Comparison of ENCODE assay signal across 9 cellular contexts in the genomic region with DNA sequence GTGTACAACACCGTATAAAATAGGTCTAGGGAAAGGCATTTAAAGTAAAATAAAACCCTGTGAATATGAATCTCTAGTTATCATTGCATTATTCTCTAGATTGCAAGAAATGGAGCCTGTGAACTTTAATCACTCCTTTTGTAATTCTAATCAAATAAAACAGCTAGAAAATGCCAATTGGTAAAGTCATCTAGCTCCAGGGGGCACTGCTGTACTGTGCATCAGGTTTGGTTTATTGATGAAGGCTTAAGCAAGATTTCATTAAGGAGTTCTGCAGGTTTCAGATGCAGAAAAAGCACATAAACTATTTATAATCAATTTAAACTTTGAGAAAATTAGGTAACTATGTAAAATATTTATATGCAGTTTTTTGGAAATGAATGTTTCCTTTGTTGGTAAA.
A peak's percentile ranks its signal among the peaks of the same experiment; 100 is the strongest.
DNase-seq lines count a peak whose midpoint lies in the region; ATAC-seq and TF ChIP-seq lines count a peak whose summit lies in the region.
"Had no signal": no experiment of that assay in that cellular context is flagged by ENCODE, and none has a peak within 500 bp of the region (broad histone marks: within the 10 kb centered on the region; RNA-seq: fewer than 3 reads in every experiment).

No MANE protein-coding gene starts in this region.

- CTCF ChIA-PET in A673 (lab: Charles Lee) = interaction anchor here (1.0 kb wide), 1 partner anchor 50 kb away, joined by 8 read pairs; no protein-coding TSS in a partner anchor
- CTCF ChIA-PET in PC-3 (lab: Charles Lee) = interaction anchor here (0.6 to 1.3 kb wide), 3 partner anchors 50 to 268 kb away, joined by 3 to 10 read pairs (median 5); no protein-coding TSS in a partner anchor

- H3K23me2 ChIP-seq in H9 (ENCODE audit: insufficient read length, low read depth, low read length, poor library complexity, severe bottlenecking) = no peaks in the 10 kb centered on the region

- intact Hi-C loops in A673 (cut with micrococcal nuclease; ENCODE audit: unreplicated experiment) = loop anchor here (5.0 kb wide), 1 partner anchor 52 kb away; no protein-coding TSS in a partner anchor
- intact Hi-C loops in PC-3 (cut with micrococcal nuclease) = loop anchor here (1.0 to 2.0 kb wide), 3 partner anchors 51 to 452 kb away; no protein-coding TSS in a partner anchor

- no peak overlapping the region for H2AK5ac ChIP-seq in H9 (ENCODE audit: insufficient read length, low read length)

- peaks cover 18 to 20% of the 10 kb centered on the region in 2 experiments; a peak in 4 of 5 replicates for H3K9me3 Mint-ChIP-seq in H9

- H4K5ac ChIP-seq in H9 (ENCODE audit: insufficient read length, low read depth, low read length) = no peak overlapping the region

- peaks cover 5% of the 10 kb centered on the region for H3K27me3 ChIP-seq in A673 (replicated peaks; ENCODE audit: insufficient read depth, low read depth, low read length, poor library complexity)
- no peaks in the 10 kb centered on the region for H3K27me3 ChIP-seq in H9 (ENCODE audit: insufficient read depth, low read length)
- no peaks in the 10 kb centered on the region for H3K27me3 ChIP-seq in PC-3 (ENCODE audit: low read length)
- no peaks in the 10 kb centered on the region for H3K27me3 ChIP-seq in gastroesophageal sphincter

- no peaks in the 10 kb centered on the region for H3K27me3 Mint-ChIP-seq in H9 (ENCODE audit: low read depth)

- no peak overlapping the region for H3T11ph ChIP-seq in H9 (ENCODE audit: low read length)

- no peak overlapping the region for H3K23ac ChIP-seq in H9 (ENCODE audit: insufficient read length, low read depth, low read length)

- H3K4me2 ChIP-seq in H9 (ENCODE audit: insufficient read depth, insufficient read length, low read length) (no peak overlapping the region), PC-3 (ENCODE audit: low read length) (no peak overlapping the region)

- no peak overlapping the region for H3K56ac ChIP-seq in H9 (ENCODE audit: insufficient read length, low read depth, low read length)

- no peak overlapping the region for H2BK5ac ChIP-seq in H9 (ENCODE audit: insufficient read length, low read length)

- H3K79me2 ChIP-seq in H9 (ENCODE audit: insufficient read depth, low read length) (no peaks in the 10 kb centered on the region), PC-3 (ENCODE audit: low read length) (no peaks in the 10 kb centered on the region)

- no peak overlapping the region for H2BK12ac ChIP-seq in H9 (ENCODE audit: insufficient read length, low read depth, low read length)

- TF ChIP-seq EP300 in gastroesophageal sphincter (IDR thresholded peaks at IDR 0.05) = no peak

- H2BK20ac ChIP-seq in H9 (ENCODE audit: low read depth, low read length, poor library complexity, severe bottlenecking) = no peak overlapping the region

- H3K18ac ChIP-seq in H9 (ENCODE audit: insufficient read length, low read depth, low read length) = no peak overlapping the region

- H3K79me1 ChIP-seq in H9 (ENCODE audit: insufficient read depth, low read depth, low read length, poor library complexity, severe bottlenecking) = no peaks in the 10 kb centered on the region

- no peak overlapping the region for H3K27ac Mint-ChIP-seq in H9

- no peak overlapping the region for H3K14ac ChIP-seq in H9 (ENCODE audit: insufficient read depth, low read length)

- H4K8ac ChIP-seq in H9 (replicated peaks; ENCODE audit: insufficient read length, low read depth, low read length) = no peak overlapping the region

- no peaks in the 10 kb centered on the region for H3K9me2 ChIP-seq in PC-3 (replicated peaks; ENCODE audit: low read length)

- TF ChIP-seq CTCF in A673 (conservative IDR thresholded peaks at IDR 0.05; ENCODE audit: low read depth, low read length) (peak; percentile 53), H9 (conservative IDR thresholded peaks at IDR 0.05) (peak; percentile 49; the same call in 2 of the 3 replicates), PC-3 (conservative IDR thresholded peaks at IDR 0.05; ENCODE audit: low read depth, low read length) (peak; percentile 76), gastroesophageal sphincter (IDR thresholded peaks at IDR 0.05) (peak in 3 of 4 experiments; percentile 11 to 52 (median 40))

- H3K36me3 Mint-ChIP-seq in H9 (ENCODE audit: insufficient read depth in 1 of 3, low read depth in 3 of 3) = peaks cover 0 to 21% (median 3%) of the 10 kb centered on the region in 3 experiments; a peak in 6 of 7 replicates

- H2BK15ac ChIP-seq in H9 (ENCODE audit: low read depth, low read length) = no peak overlapping the region

- no peaks in the 10 kb centered on the region for H3K9me3 ChIP-seq in A673 (ENCODE audit: low read depth, low read length, poor library complexity, severe bottlenecking)
- H3K9me3 ChIP-seq in H9 (ENCODE audit: control insufficient read depth, low read depth, low read length) = no peaks in the 10 kb centered on the region
- H3K9me3 ChIP-seq in PC-3 (ENCODE audit: low read length) = no peaks in the 10 kb centered on the region
- H3K9me3 ChIP-seq in gastroesophageal sphincter = no peaks in the 10 kb centered on the region

- H2BK120ac ChIP-seq in H9 (ENCODE audit: low read depth, low read length, poor library complexity, severe bottlenecking) = no peak overlapping the region

- H3K4me1 Mint-ChIP-seq in H9 = peaks cover 5% of the 10 kb centered on the region in 2 experiments; a peak in 2 of 4 replicates

- DNase-seq in A673 (ENCODE audit: low spot score) (peak; percentile 36), H9 (no peak), PC-3 (peak; percentile 71), activated gamma-delta T cell (lab: John Stamatoyannopoulos, UW) (no peak), CD1c-positive myeloid dendritic cell (ENCODE audit: extremely low spot score) (no peak)

- no peak overlapping the region for H4K91ac ChIP-seq in H9 (ENCODE audit: insufficient read length, low read depth, low read length)

- no peaks in the 10 kb centered on the region for H4K20me1 ChIP-seq in H9 (ENCODE audit: control insufficient read depth, insufficient read depth, insufficient read length)
- H4K20me1 ChIP-seq in PC-3 (ENCODE audit: low read length) = no peaks in the 10 kb centered on the region

- H3K27ac ChIP-seq in A673 (ENCODE audit: low read depth, low read length, poor library complexity, severe bottlenecking) (no peak overlapping the region), H9 (ENCODE audit: insufficient read length, low read depth, low read length) (no peak overlapping the region), PC-3 (ENCODE audit: low read length) (no peak overlapping the region), gastroesophageal sphincter (no peak overlapping the region)
- H3K27ac ChIP-seq: skin epidermis had no signal

- POLR2A ChIA-PET in A673 (lab: Charles Lee; ENCODE audit: low non-redundant PET) (no interaction called here), PC-3 (lab: Charles Lee; ENCODE audit: unreplicated experiment) (no interaction called here)

- no peak overlapping the region for H3K4ac ChIP-seq in H9 (ENCODE audit: low read depth, low read length)

- H2AFZ ChIP-seq in H9 (ENCODE audit: low read length) (no peak overlapping the region), PC-3 (ENCODE audit: low read length) (no peak overlapping the region)

- ATAC-seq in PC-3 (peak; percentile 43; the same call in 1 of the 2 replicates), gastroesophageal sphincter (no peak), HG02938 (IDR thresholded peaks at IDR 0.05; ENCODE audit: unreplicated experiment) (no peak), HG03139 (IDR thresholded peaks at IDR 0.05; ENCODE audit: unreplicated experiment) (no peak)

- no peaks in the 10 kb centered on the region for H3K4me1 ChIP-seq in A673 (ENCODE audit: insufficient read depth, low read length, poor library complexity, severe bottlenecking)
- no peaks in the 10 kb centered on the region for H3K4me1 ChIP-seq in H9 (ENCODE audit: insufficient read depth, low read length)
- peaks cover 4% of the 10 kb centered on the region; the same call in 1 of the 2 replicates for H3K4me1 ChIP-seq in PC-3 (ENCODE audit: insufficient read depth, low read length)
- no peaks in the 10 kb centered on the region for H3K4me1 ChIP-seq in gastroesophageal sphincter

- TF ChIP-seq POLR2A in gastroesophageal sphincter (IDR thresholded peaks at IDR 0.05) = no peak

- no peak overlapping the region for H3K9ac ChIP-seq in H9 (ENCODE audit: extremely low read depth, insufficient read length, low read length)
- no peak overlapping the region for H3K9ac ChIP-seq in PC-3 (ENCODE audit: low read length)

- no peak overlapping the region for H3K4me3 Mint-ChIP-seq in H9

- H3K36me3 ChIP-seq in A673 (ENCODE audit: insufficient read depth, low read length, poor library complexity, severe bottlenecking) (no peaks in the 10 kb centered on the region), PC-3 (ENCODE audit: low read depth, low read length) (no peaks in the 10 kb centered on the region), gastroesophageal sphincter (no peaks in the 10 kb centered on the region)

- no peaks in the 10 kb centered on the region for H3F3A ChIP-seq in PC-3 (ENCODE audit: low read length, unreplicated experiment)

- no CpG with 5 or more reads among the region's 1 CpG for WGBS in H9 (ENCODE audit: extremely low coverage, insufficient read length, low lambda C conversion rate)
- WGBS in gastroesophageal sphincter (ENCODE audit: low coverage in 1 of 2), 2 donors = 41 to 91% methylated on average over 1 of the region's 1 CpG

- no TSS peak for BruUV-seq in A673 (replicated peaks; lab: Mats Ljungman, UMichigan)
- no TSS peak for BruUV-seq in PC-3 (replicated peaks; lab: Mats Ljungman, UMichigan)

- H3K4me3 ChIP-seq in A673 (ENCODE audit: low read depth, low read length, poor library complexity, severe bottlenecking) (no peak overlapping the region), PC-3 (ENCODE audit: low read length) (no peak overlapping the region), gastroesophageal sphincter (no peak overlapping the region)
- H3K4me3 ChIP-seq: skin epidermis had no signal

Comparison
In these comparisons a context has a peak if more than half of its experiments do, and no peak if none do; other contexts are left out.
1. DNase-seq: peak in A673 (single experiment) and PC-3 (single experiment); none in H9 (single experiment), activated gamma-delta T cell (single experiment) and CD1c-positive myeloid dendritic cell (single experiment).
2. Peak in every context shown above with its lines, with median percentiles within 50 percentile points of each other: CTCF ChIP-seq.